ENCODE assay signal across 17 cellular contexts in genomic region chr20:57713505-57713903, GRCh38. TPM values are rescaled to one million over a fixed set of nuclear protein-coding genes. Genes with fewer than 3 reads are reported as not detected.
DNase-seq lines count a peak whose midpoint lies in the region; ATAC-seq and TF ChIP-seq lines count a peak whose summit lies in the region.
"Had no signal": no experiment of that assay in that cellular context is flagged by ENCODE, and none has a peak within 500 bp of the region (broad histone marks: within the 10 kb centered on the region; RNA-seq: fewer than 3 reads in every experiment).

No MANE protein-coding gene starts in this region.

- H3K9me3 Mint-ChIP-seq in dendritic cell treated with granulocyte-macrophage colony-stimulating factor and Interleukin-4, amounts not matched to agents 40 ng/mL and 50 ng/mL, for 4 days: no peaks in the 10 kb centered on the region
- H3K9me3 Mint-ChIP-seq: memory B cell had no signal

- DNase-seq in AG20443 (ENCODE audit: low spot score) (peak; percentile 67), NOMO-1 treated with DMSO at 0.1 percent for 48 hours (lab: John Stamatoyannopoulos, UW; ENCODE audit: unreplicated experiment) (peak; percentile 64), prostate gland (ENCODE audit: low spot score) (no peak), brain microvascular endothelial cell (no peak)
- no peak for DNase-seq in effector CD8-positive, alpha-beta T cell (lab: John Stamatoyannopoulos, UW)
- DNase-seq: activated CD8-positive, alpha-beta T cell treated with anti-CD3 and anti-CD28 coated beads, Interleukin-2, amount 10 ng/mL, durations not matched to agents 7 days and 5 days; activated effector memory CD4-positive, alpha-beta T cell treated with anti-CD3 and anti-CD28 coated beads, Interleukin-2, amount 50 U/mL, for 16 hours; NCI-H146; NCI-H510A treated with DMSO at 0.1 percent for 48 hours; ovary; SHP77; uterus had no signal

- intact Hi-C loops in dendritic cell treated with granulocyte-macrophage colony-stimulating factor and Interleukin-4, amounts not matched to agents 40 ng/mL and 50 ng/mL, for 4 days (cut with micrococcal nuclease): loop anchor here (10.0 kb wide), 1 partner anchor 591 kb away; the partner anchor contains the start of gene RAB22A
- intact Hi-C loops in prostate gland (cut with DNase I): loop anchor here (10.0 kb wide), 1 partner anchor 319 kb away; the partner anchor contains the start of gene RBM38

- peak overlapping the region; percentile 0 for H3K27ac Mint-ChIP-seq in dendritic cell treated with granulocyte-macrophage colony-stimulating factor and Interleukin-4, amounts not matched to agents 40 ng/mL and 50 ng/mL, for 4 days
- H3K27ac Mint-ChIP-seq: activated CD8-positive, alpha-beta T cell treated with anti-CD3 and anti-CD28 coated beads, Interleukin-2, amount 10 ng/mL, durations not matched to agents 7 days and 5 days; memory B cell had no signal

- no peak for ATAC-seq in GM19023 (IDR thresholded peaks at IDR 0.05; ENCODE audit: unreplicated experiment)
- no peak for ATAC-seq in GM18502 (IDR thresholded peaks at IDR 0.05; ENCODE audit: poor library complexity, unreplicated experiment)
- ATAC-seq: activated CD8-positive, alpha-beta T cell treated with anti-CD3 and anti-CD28 coated beads, Interleukin-2, amount 10 ng/mL, durations not matched to agents 7 days and 5 days had no signal

- peaks cover 31% of the 10 kb centered on the region for H3K27me3 Mint-ChIP-seq in dendritic cell treated with granulocyte-macrophage colony-stimulating factor and Interleukin-4, amounts not matched to agents 40 ng/mL and 50 ng/mL, for 4 days

- peaks cover 4% of the 10 kb centered on the region for H3K36me3 Mint-ChIP-seq in dendritic cell treated with granulocyte-macrophage colony-stimulating factor and Interleukin-4, amounts not matched to agents 40 ng/mL and 50 ng/mL, for 4 days (ENCODE audit: low read depth)
- H3K36me3 Mint-ChIP-seq: memory B cell had no signal

- H3K4me3 ChIP-seq in prostate gland: no peak overlapping the region
- no peak overlapping the region for H3K4me3 ChIP-seq in brain microvascular endothelial cell (ENCODE audit: low read depth, low read length)
- H3K4me3 ChIP-seq: BLaER1, ovary, uterus had no signal

- no peak for TF ChIP-seq POLR2A in prostate gland (IDR thresholded peaks at IDR 0.05)

- no peak overlapping the region for H3K4me3 Mint-ChIP-seq in dendritic cell treated with granulocyte-macrophage colony-stimulating factor and Interleukin-4, amounts not matched to agents 40 ng/mL and 50 ng/mL, for 4 days
- H3K4me3 Mint-ChIP-seq: activated CD8-positive, alpha-beta T cell treated with anti-CD3 and anti-CD28 coated beads, Interleukin-2, amount 10 ng/mL, durations not matched to agents 7 days and 5 days; memory B cell had no signal

- H3K36me3 ChIP-seq in prostate gland (no peaks in the 10 kb centered on the region), brain microvascular endothelial cell (replicated peaks) (no peaks in the 10 kb centered on the region)
- H3K36me3 ChIP-seq: BLaER1, ovary, uterus had no signal

- WGBS in prostate gland: 90% methylated on average over 10 of the region's 10 CpGs

- peaks cover 3% of the 10 kb centered on the region for H3K4me1 ChIP-seq in prostate gland (replicated peaks)

- peaks cover 28% of the 10 kb centered on the region for H3K4me1 Mint-ChIP-seq in dendritic cell treated with granulocyte-macrophage colony-stimulating factor and Interleukin-4, amounts not matched to agents 40 ng/mL and 50 ng/mL, for 4 days (ENCODE audit: low read depth)

- H3K27me3 ChIP-seq in prostate gland (replicated peaks; ENCODE audit: insufficient read depth) (no peaks in the 10 kb centered on the region), brain microvascular endothelial cell (replicated peaks) (no peaks in the 10 kb centered on the region)
- H3K27me3 ChIP-seq: BLaER1, ovary, uterus had no signal

- TF ChIP-seq CTCF in prostate gland (IDR thresholded peaks at IDR 0.05) (no peak), brain microvascular endothelial cell (IDR thresholded peaks at IDR 0.05; ENCODE audit: low read depth, low read length, missing control alignments) (no peak)

- no peaks in the 10 kb centered on the region for H3K9me3 ChIP-seq in prostate gland
- H3K9me3 ChIP-seq: BLaER1, ovary, uterus had no signal

- in situ Hi-C loops in brain microvascular endothelial cell (cut with HindIII; ENCODE audit: low pct_ligation_motif_present, low sequenced_read_pairs): no loop called here

- H3K27ac ChIP-seq in prostate gland: peak overlapping the region; percentile 98 to 99
- H3K27ac ChIP-seq in brain microvascular endothelial cell: no peak overlapping the region
- H3K27ac ChIP-seq: BLaER1, ovary, uterus had no signal

RNA-seq across cellular contexts. Expression of gene PMEPA1, which starts 3.7 kb away (rescaled TPM):
- 100 to 1,000 TPM in 1 of 2 donors, 10 to 100 TPM in 1; 96.5 to 245 TPM for total RNA-seq in prostate gland

Comparison
In these comparisons a context has a peak if more than half of its experiments do, and no peak if none do; other contexts are left out.
1. DNase-seq: peak in AG20443 (single experiment) and NOMO-1 treated with DMSO at 0.1 percent for 48 hours (single experiment); none in prostate gland (single experiment), effector CD8-positive, alpha-beta T cell (single experiment) and brain microvascular endothelial cell (single experiment).